13 cellular contexts compared by ENCODE assay signal in the genomic region with DNA sequence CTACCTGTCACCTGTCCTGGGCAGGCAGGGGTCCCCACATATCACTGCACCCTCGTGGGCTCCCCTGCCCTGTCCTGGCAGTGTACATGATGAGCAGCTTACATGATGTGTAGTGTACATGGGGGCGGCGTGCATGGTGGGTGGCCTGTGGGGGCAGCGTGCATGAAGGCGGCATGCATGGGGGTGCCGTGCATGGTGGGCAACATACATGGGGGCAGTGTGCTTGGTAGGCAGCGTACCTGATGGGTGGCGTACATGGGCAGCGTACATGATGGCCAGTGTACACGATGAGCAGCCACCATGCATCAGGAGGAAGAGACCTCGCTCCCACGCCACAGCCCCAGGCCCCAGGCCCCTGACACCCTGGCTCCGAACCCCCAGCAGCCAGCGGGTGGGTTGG.
"Had no signal": no experiment of that assay in that cellular context is flagged by ENCODE, and none has a peak within 500 bp of the region (broad histone marks: within the 10 kb centered on the region; RNA-seq: fewer than 3 reads in every experiment).

No MANE protein-coding gene starts in this region.

- H3K4me1 ChIP-seq: parathyroid adenoma, testis had no signal

- ATAC-seq: activated CD8-positive, alpha-beta T cell treated with anti-CD3 and anti-CD28 coated beads, Interleukin-2, amount 10 ng/mL, durations not matched to agents 7 days and 5 days had no signal

- H3K27ac ChIP-seq: parathyroid adenoma, spleen, testis had no signal

- H3K4me3 Mint-ChIP-seq: activated CD8-positive, alpha-beta T cell treated with anti-CD3 and anti-CD28 coated beads, Interleukin-2, amount 10 ng/mL, durations not matched to agents 7 days and 5 days; activated T-helper 1 cell treated with anti-CD3 and anti-CD28 coated beads, Interleukin-12 subunit alpha, Interleukin-12 subunit beta, Interleukin-2, Interleukin-4 antibody, amounts not matched to agents 30 ng/mL and 10 ng/mL and 1 ng/mL, durations not matched to agents 14 hours and 24 hours and 36 hours had no signal

- DNase-seq: activated CD4-positive, alpha-beta T cell treated with anti-CD3 and anti-CD28 coated beads for 4 hours; activated CD8-positive, alpha-beta T cell treated with anti-CD3 and anti-CD28 coated beads, Interleukin-2, amount 10 ng/mL, durations not matched to agents 7 days and 5 days; activated naive CD4-positive, alpha-beta T cell; aorta; foreskin melanocyte; kidney; left ventricle myocardium superior; spleen; stimulated activated CD4-positive, alpha-beta T cell treated with anti-CD3 and anti-CD28 coated beads, Interleukin-2, amount 100 ng/mL, for 24 hours; stimulated activated naive CD4-positive, alpha-beta T cell treated with Interleukin-2 at 50 U/mL for 16 hours; testis had no signal

- H3K9me3 Mint-ChIP-seq: activated T-helper 1 cell treated with anti-CD3 and anti-CD28 coated beads, Interleukin-12 subunit alpha, Interleukin-12 subunit beta, Interleukin-2, Interleukin-4 antibody, amounts not matched to agents 30 ng/mL and 10 ng/mL and 1 ng/mL, durations not matched to agents 14 hours and 24 hours and 36 hours had no signal

- H3K4me3 ChIP-seq: spleen, testis had no signal

- H3K27ac Mint-ChIP-seq: activated CD8-positive, alpha-beta T cell treated with anti-CD3 and anti-CD28 coated beads, Interleukin-2, amount 10 ng/mL, durations not matched to agents 7 days and 5 days; activated T-helper 1 cell treated with anti-CD3 and anti-CD28 coated beads, Interleukin-12 subunit alpha, Interleukin-12 subunit beta, Interleukin-2, Interleukin-4 antibody, amounts not matched to agents 30 ng/mL and 10 ng/mL and 1 ng/mL, durations not matched to agents 14 hours and 24 hours and 36 hours had no signal

- H3K9me3 ChIP-seq: spleen, testis had no signal

- H3K36me3 ChIP-seq: spleen had no signal
